1 cellular context compared by ENCODE assay signal in the genomic region with DNA sequence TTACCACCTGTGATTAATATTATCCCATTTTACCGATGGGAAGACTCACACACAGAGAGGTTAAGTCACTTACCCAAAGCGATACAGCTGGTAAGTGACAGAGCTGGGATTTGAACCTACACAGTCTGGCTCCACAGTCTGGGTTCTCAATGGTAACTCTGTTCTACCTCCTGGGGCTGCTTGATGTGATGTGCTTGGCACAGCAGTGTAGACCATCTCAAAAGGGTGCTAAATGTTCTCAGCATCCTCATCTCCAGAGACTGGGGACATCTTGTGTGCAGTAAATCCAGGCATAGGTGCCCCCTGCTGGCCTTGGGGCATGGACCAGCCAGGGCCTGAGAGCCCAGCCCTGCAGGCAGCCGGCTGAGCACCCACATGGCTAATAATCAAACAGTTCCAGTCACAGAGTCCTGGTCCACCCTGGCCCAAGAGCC.
A peak's percentile ranks its signal among the peaks of the same experiment; 100 is the strongest.
TF ChIP-seq lines count a peak whose summit lies in the region.

No MANE protein-coding gene starts in this region.

TF ChIP-seq in K562, 482 proteins besides CTCF, POLR2A, EP300 and RAD21 (continued from another document and continues in another):
- TF ChIP-seq, protein P1, sequence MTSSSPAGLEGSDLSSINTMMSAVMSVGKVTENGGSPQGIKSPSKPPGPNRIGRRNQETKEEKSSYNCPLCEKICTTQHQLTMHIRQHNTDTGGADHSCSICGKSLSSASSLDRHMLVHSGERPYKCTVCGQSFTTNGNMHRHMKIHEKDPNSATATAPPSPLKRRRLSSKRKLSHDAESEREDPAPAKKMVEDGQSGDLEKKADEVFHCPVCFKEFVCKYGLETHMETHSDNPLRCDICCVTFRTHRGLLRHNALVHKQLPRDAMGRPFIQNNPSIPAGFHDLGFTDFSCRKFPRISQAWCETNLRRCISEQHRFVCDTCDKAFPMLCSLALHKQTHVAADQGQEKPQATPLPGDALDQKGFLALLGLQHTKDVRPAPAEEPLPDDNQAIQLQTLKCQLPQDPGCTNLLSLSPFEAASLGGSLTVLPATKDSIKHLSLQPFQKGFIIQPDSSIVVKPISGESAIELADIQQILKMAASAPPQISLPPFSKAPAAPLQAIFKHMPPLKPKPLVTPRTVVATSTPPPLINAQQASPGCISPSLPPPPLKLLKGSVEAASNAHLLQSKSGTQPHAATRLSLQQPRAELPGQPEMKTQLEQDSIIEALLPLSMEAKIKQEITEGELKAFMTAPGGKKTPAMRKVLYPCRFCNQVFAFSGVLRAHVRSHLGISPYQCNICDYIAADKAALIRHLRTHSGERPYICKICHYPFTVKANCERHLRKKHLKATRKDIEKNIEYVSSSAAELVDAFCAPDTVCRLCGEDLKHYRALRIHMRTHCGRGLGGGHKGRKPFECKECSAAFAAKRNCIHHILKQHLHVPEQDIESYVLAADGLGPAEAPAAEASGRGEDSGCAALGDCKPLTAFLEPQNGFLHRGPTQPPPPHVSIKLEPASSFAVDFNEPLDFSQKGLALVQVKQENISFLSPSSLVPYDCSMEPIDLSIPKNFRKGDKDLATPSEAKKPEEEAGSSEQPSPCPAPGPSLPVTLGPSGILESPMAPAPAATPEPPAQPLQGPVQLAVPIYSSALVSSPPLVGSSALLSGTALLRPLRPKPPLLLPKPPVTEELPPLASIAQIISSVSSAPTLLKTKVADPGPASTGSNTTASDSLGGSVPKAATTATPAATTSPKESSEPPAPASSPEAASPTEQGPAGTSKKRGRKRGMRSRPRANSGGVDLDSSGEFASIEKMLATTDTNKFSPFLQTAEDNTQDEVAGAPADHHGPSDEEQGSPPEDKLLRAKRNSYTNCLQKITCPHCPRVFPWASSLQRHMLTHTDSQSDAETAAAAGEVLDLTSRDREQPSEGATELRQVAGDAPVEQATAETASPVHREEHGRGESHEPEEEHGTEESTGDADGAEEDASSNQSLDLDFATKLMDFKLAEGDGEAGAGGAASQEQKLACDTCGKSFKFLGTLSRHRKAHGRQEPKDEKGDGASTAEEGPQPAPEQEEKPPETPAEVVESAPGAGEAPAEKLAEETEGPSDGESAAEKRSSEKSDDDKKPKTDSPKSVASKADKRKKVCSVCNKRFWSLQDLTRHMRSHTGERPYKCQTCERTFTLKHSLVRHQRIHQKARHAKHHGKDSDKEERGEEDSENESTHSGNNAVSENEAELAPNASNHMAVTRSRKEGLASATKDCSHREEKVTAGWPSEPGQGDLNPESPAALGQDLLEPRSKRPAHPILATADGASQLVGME (CRISPR knock-in tag; IDR thresholded peaks at IDR 0.05), result peak; percentile 28; the same call in 1 of the 2 replicates
- TF ChIP-seq NR1H2 (CRISPR knock-in tag; IDR thresholded peaks at IDR 0.05) (no peak), ZNF24 (IDR thresholded peaks at IDR 0.05) (no peak), FOXK2 (conservative IDR thresholded peaks at IDR 0.05 in 1 of 2, IDR thresholded peaks at IDR 0.05 in 1 of 2; ENCODE audit: low read depth in 2 of 2) (no peak), BCOR (IDR thresholded peaks at IDR 0.05) (peak; percentile 84), XRCC5 (IDR thresholded peaks at IDR 0.05; ENCODE audit: low read depth, low read length) (peak; percentile 58; the same call in 1 of the 2 replicates), HDAC2 (IDR thresholded peaks at IDR 0.05) (peak; percentile 51; the same call in 1 of the 2 replicates), ATF1 (CRISPR knock-in tag; IDR thresholded peaks at IDR 0.05) (no peak), ATF1 (tag; IDR thresholded peaks at IDR 0.05) (no peak), SPI1 (IDR thresholded peaks at IDR 0.05; ENCODE audit: borderline replicate concordance, low read depth, low read length) (no peak), WHSC1 (IDR thresholded peaks at IDR 0.05; ENCODE audit: low read length) (no peak), YY1 (IDR thresholded peaks at IDR 0.05; ENCODE audit: borderline replicate concordance in 1 of 3, control insufficient read depth in 1 of 3, extremely low read depth in 1 of 3, insufficient read depth in 3 of 3, insufficient read length in 1 of 3, insufficient replicate concordance in 2 of 3, low read depth in 1 of 3, low read length in 2 of 3) (peak in 1 of 3 experiments; percentile 59), CREB1 (IDR thresholded peaks at IDR 0.05) (no peak), CREB1 (CRISPR knock-in tag; IDR thresholded peaks at IDR 0.05) (no peak), MTA3 (IDR thresholded peaks at IDR 0.05; ENCODE audit: borderline replicate concordance) (no peak), GABPB1 (CRISPR knock-in tag; IDR thresholded peaks at IDR 0.05) (no peak), LCOR (CRISPR knock-in tag; IDR thresholded peaks at IDR 0.05) (no peak), MYBL2 (IDR thresholded peaks at IDR 0.05; ENCODE audit: low read depth) (no peak), MYBL2 (CRISPR knock-in tag; IDR thresholded peaks at IDR 0.05; ENCODE audit: borderline replicate concordance) (no peak), NELFE (IDR thresholded peaks at IDR 0.05; ENCODE audit: insufficient read depth, insufficient read length) (no peak), ASH1L (IDR thresholded peaks at IDR 0.05; ENCODE audit: borderline replicate concordance, low read depth, partially characterized antibody) (no peak), MYC (IDR thresholded peaks at IDR 0.05; ENCODE audit: low read depth, low read length) (peak; percentile 49; the same call in 1 of the 2 replicates), MYC (CRISPR knock-in tag; IDR thresholded peaks at IDR 0.05; ENCODE audit: borderline replicate concordance, low read depth) (no peak), ZNF146 (CRISPR knock-in tag; IDR thresholded peaks at IDR 0.05; ENCODE audit: unreplicated experiment) (no peak), ZNF124 (CRISPR knock-in tag; IDR thresholded peaks at IDR 0.05) (no peak), JUND (IDR thresholded peaks at IDR 0.05; ENCODE audit: borderline replicate concordance, low read depth, low read length) (peak; percentile 45; the same call in 1 of the 2 replicates), JUND (tag; IDR thresholded peaks at IDR 0.05; ENCODE audit: borderline replicate concordance, low read depth, low read length) (no peak; the same call in 2 of the 3 replicates), KDM1A (IDR thresholded peaks at IDR 0.05) (peak; percentile 20 to 64; a peak in 2 of 4 replicates), ZNF589 (CRISPR knock-in tag; IDR thresholded peaks at IDR 0.05; ENCODE audit: low read depth) (no peak), BHLHE40 (IDR thresholded peaks at IDR 0.05; ENCODE audit: low read length) (0 out of 2 replicates have a peak, but pooled peaks have one; percentile 23), CC2D1A (IDR thresholded peaks at IDR 0.05) (peak; percentile 63; the same call in 1 of the 2 replicates), TCF3 (CRISPR knock-in tag; IDR thresholded peaks at IDR 0.05) (peak; percentile 19; the same call in 1 of the 2 replicates), CAMTA2 (CRISPR knock-in tag; conservative IDR thresholded peaks at IDR 0.05) (no peak), DIDO1 (tag; IDR thresholded peaks at IDR 0.05; ENCODE audit: low read depth) (no peak), CTBP1 (IDR thresholded peaks at IDR 0.05; ENCODE audit: borderline replicate concordance) (peak; percentile 90; the same call in 1 of the 2 replicates), ZNF707 (CRISPR knock-in tag; conservative IDR thresholded peaks at IDR 0.05) (no peak), RBM25 (IDR thresholded peaks at IDR 0.05; ENCODE audit: low read depth, low read length, severe bottlenecking) (peak; percentile 76), PHF21A (IDR thresholded peaks at IDR 0.05; ENCODE audit: borderline replicate concordance, low read depth) (no peak), MED1 (CRISPR knock-in tag; IDR thresholded peaks at IDR 0.05; ENCODE audit: borderline replicate concordance) (no peak), PHB2 (IDR thresholded peaks at IDR 0.05; ENCODE audit: low read depth) (no peak), SREBF2 (CRISPR knock-in tag; IDR thresholded peaks at IDR 0.05) (no peak), STAT5A (IDR thresholded peaks at IDR 0.05; ENCODE audit: borderline replicate concordance, low read length) (no peak), ARID2 (IDR thresholded peaks at IDR 0.05) (peak; percentile 74; the same call in 1 of the 2 replicates), POLR3G (IDR thresholded peaks at IDR 0.05; ENCODE audit: extremely low read depth, insufficient read length, insufficient replicate concordance) (no peak), TAF15 (IDR thresholded peaks at IDR 0.05; ENCODE audit: low read depth, low read length) (no peak), KLF1 (tag; IDR thresholded peaks at IDR 0.05) (no peak), SRSF1 (IDR thresholded peaks at IDR 0.05; ENCODE audit: low read depth, low read length) (no peak), HSF4 (CRISPR knock-in tag; IDR thresholded peaks at IDR 0.05; ENCODE audit: borderline replicate concordance) (no peak), ZNF12 (CRISPR knock-in tag; IDR thresholded peaks at IDR 0.05) (peak; percentile 41; the same call in 1 of the 2 replicates)
- TF ChIP-seq, protein P2, sequence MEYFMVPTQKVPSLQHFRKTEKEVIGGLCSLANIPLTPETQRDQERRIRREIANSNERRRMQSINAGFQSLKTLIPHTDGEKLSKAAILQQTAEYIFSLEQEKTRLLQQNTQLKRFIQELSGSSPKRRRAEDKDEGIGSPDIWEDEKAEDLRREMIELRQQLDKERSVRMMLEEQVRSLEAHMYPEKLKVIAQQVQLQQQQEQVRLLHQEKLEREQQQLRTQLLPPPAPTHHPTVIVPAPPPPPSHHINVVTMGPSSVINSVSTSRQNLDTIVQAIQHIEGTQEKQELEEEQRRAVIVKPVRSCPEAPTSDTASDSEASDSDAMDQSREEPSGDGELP (CRISPR knock-in tag; IDR thresholded peaks at IDR 0.05; ENCODE audit: borderline replicate concordance), result peak; percentile 29; the same call in 1 of the 2 replicates
- TF ChIP-seq, protein P3, sequence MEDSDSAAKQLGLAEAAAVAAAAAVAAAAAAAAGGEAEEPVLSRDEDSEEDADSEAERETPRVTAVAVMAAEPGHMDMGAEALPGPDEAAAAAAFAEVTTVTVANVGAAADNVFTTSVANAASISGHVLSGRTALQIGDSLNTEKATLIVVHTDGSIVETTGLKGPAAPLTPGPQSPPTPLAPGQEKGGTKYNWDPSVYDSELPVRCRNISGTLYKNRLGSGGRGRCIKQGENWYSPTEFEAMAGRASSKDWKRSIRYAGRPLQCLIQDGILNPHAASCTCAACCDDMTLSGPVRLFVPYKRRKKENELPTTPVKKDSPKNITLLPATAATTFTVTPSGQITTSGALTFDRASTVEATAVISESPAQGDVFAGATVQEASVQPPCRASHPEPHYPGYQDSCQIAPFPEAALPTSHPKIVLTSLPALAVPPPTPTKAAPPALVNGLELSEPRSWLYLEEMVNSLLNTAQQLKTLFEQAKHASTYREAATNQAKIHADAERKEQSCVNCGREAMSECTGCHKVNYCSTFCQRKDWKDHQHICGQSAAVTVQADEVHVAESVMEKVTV (CRISPR knock-in tag; IDR thresholded peaks at IDR 0.05), result peak; percentile 74
- TF ChIP-seq, protein P4, sequence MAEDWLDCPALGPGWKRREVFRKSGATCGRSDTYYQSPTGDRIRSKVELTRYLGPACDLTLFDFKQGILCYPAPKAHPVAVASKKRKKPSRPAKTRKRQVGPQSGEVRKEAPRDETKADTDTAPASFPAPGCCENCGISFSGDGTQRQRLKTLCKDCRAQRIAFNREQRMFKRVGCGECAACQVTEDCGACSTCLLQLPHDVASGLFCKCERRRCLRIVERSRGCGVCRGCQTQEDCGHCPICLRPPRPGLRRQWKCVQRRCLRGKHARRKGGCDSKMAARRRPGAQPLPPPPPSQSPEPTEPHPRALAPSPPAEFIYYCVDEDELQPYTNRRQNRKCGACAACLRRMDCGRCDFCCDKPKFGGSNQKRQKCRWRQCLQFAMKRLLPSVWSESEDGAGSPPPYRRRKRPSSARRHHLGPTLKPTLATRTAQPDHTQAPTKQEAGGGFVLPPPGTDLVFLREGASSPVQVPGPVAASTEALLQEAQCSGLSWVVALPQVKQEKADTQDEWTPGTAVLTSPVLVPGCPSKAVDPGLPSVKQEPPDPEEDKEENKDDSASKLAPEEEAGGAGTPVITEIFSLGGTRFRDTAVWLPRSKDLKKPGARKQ (CRISPR knock-in tag; IDR thresholded peaks at IDR 0.05), result no peak
- TF ChIP-seq, protein P5, sequence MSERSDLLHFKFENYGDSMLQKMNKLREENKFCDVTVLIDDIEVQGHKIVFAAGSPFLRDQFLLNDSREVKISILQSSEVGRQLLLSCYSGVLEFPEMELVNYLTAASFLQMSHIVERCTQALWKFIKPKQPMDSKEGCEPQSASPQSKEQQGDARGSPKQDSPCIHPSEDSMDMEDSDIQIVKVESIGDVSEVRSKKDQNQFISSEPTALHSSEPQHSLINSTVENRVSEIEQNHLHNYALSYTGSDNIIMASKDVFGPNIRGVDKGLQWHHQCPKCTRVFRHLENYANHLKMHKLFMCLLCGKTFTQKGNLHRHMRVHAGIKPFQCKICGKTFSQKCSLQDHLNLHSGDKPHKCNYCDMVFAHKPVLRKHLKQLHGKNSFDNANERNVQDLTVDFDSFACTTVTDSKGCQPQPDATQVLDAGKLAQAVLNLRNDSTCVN (CRISPR knock-in tag; IDR thresholded peaks at IDR 0.05), result no peak
- TF ChIP-seq, protein P6, sequence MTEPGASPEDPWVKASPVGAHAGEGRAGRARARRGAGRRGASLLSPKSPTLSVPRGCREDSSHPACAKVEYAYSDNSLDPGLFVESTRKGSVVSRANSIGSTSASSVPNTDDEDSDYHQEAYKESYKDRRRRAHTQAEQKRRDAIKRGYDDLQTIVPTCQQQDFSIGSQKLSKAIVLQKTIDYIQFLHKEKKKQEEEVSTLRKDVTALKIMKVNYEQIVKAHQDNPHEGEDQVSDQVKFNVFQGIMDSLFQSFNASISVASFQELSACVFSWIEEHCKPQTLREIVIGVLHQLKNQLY (CRISPR knock-in tag; conservative IDR thresholded peaks at IDR 0.05), result no peak
- TF ChIP-seq, protein P7, sequence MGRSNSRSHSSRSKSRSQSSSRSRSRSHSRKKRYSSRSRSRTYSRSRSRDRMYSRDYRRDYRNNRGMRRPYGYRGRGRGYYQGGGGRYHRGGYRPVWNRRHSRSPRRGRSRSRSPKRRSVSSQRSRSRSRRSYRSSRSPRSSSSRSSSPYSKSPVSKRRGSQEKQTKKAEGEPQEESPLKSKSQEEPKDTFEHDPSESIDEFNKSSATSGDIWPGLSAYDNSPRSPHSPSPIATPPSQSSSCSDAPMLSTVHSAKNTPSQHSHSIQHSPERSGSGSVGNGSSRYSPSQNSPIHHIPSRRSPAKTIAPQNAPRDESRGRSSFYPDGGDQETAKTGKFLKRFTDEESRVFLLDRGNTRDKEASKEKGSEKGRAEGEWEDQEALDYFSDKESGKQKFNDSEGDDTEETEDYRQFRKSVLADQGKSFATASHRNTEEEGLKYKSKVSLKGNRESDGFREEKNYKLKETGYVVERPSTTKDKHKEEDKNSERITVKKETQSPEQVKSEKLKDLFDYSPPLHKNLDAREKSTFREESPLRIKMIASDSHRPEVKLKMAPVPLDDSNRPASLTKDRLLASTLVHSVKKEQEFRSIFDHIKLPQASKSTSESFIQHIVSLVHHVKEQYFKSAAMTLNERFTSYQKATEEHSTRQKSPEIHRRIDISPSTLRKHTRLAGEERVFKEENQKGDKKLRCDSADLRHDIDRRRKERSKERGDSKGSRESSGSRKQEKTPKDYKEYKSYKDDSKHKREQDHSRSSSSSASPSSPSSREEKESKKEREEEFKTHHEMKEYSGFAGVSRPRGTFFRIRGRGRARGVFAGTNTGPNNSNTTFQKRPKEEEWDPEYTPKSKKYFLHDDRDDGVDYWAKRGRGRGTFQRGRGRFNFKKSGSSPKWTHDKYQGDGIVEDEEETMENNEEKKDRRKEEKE (IDR thresholded peaks at IDR 0.05; ENCODE audit: borderline replicate concordance in 1 of 2, control insufficient read depth in 1 of 2, low read depth in 2 of 2, low read length in 1 of 2), result no peak
